8 cellular contexts compared by ENCODE assay signal in genomic region chr19:33521480-33522370, GRCh38. TPM values are rescaled to one million over a fixed set of nuclear protein-coding genes. Genes with fewer than 3 reads are reported as not detected.
A peak's percentile ranks its signal among the peaks of the same experiment; 100 is the strongest.
DNase-seq lines count a peak whose midpoint lies in the region; ATAC-seq and TF ChIP-seq lines count a peak whose summit lies in the region.

PEPD (minus strand) TSS chr19:33521791; CDS start chr19:33521760, 31 bp downstream.

- H3K79me1 ChIP-seq in trophoblast cell (ENCODE audit: low read length) = peaks cover 3% of the 10 kb centered on the region

- no peak within 1 kb of the TSS for H2BK5ac ChIP-seq in trophoblast cell (ENCODE audit: low read depth, low read length, poor library complexity)

- H3K23ac ChIP-seq in trophoblast cell (ENCODE audit: low read length) = peak within 1 kb of the TSS; percentile 29

- H3K4me1 ChIP-seq in cardiac muscle cell (ENCODE audit: low read depth) = no peaks in the 10 kb centered on the region
- H3K4me1 ChIP-seq in trophoblast cell (ENCODE audit: control insufficient read depth in 1 of 2, insufficient read depth in 2 of 2, low read length in 2 of 2) = peaks cover 5% of the 10 kb centered on the region in 2 experiments
- peaks cover 0 to 23% (median 17%) of the 10 kb centered on the region in 4 donors for H3K4me1 ChIP-seq in tibial nerve

- peak in 1 of 2 donors; percentile 60 for TF ChIP-seq POLR2A in tibial nerve (IDR thresholded peaks at IDR 0.05)

- H3K36me3 ChIP-seq in GM06990 (ENCODE audit: control insufficient read depth, insufficient read depth, low read length) (no peaks in the 10 kb centered on the region), cardiac muscle cell (no peaks in the 10 kb centered on the region), trophoblast cell (ENCODE audit: control insufficient read depth in 1 of 2, insufficient read depth in 2 of 2, low read length in 2 of 2) (no peaks in the 10 kb centered on the region), tibial nerve (peaks cover 0 to 11% (median 0%) of the 10 kb centered on the region in 3 donors)

- no peak within 1 kb of the TSS for H2AK5ac ChIP-seq in trophoblast cell (ENCODE audit: low read length)

- H2BK120ac ChIP-seq in trophoblast cell (ENCODE audit: insufficient read depth, low read length, poor library complexity) = peak within 1 kb of the TSS; percentile 1

- DNase-seq in GM06990 (ENCODE audit: extremely low read depth, insufficient read length) (peak; percentile 87), NCI-H1105 (lab: John Stamatoyannopoulos, UW) (peak; percentile 90), SW 1271 (lab: John Stamatoyannopoulos, UW) (peak; percentile 49 to 76), cardiac muscle cell (ENCODE audit: low read depth in 1 of 2, low spot score in 1 of 2) (peak; percentile 93 to 95), trophoblast cell (peak; percentile 69 to 79), tibial nerve (ENCODE audit: low spot score in 2 of 2) (peak; percentile 87 to 89)
- DNase-seq in activated naive CD8-positive, alpha-beta T cell treated with anti-CD3 and anti-CD28 coated beads, Interleukin-2, amount 50 U/mL, for 16 hours (ENCODE audit: low read depth, low spot score) = peak; percentile 73

- H3K9me3 ChIP-seq in cardiac muscle cell (ENCODE audit: low read depth) (no peaks in the 10 kb centered on the region), trophoblast cell (ENCODE audit: insufficient read depth, low read depth, low read length) (peaks cover 4% of the 10 kb centered on the region), tibial nerve (no peaks in the 10 kb centered on the region)

- peak within 1 kb of the TSS; percentile 70 for H3K18ac ChIP-seq in trophoblast cell (ENCODE audit: low read length)

- no peak for TF ChIP-seq CTCF in GM06990 (IDR thresholded peaks at IDR 0.05; ENCODE audit: insufficient read depth, low read length, poor library complexity, severe bottlenecking)
- TF ChIP-seq CTCF in cardiac muscle cell (IDR thresholded peaks at IDR 0.05; ENCODE audit: low read depth, low read length) = no peak
- TF ChIP-seq CTCF in tibial nerve (IDR thresholded peaks at IDR 0.05) = peak in 2 of 5 experiments; percentile 13 to 18

- no peak within 1 kb of the TSS for H4K91ac ChIP-seq in trophoblast cell (ENCODE audit: low read depth, low read length)

- WGBS in trophoblast cell (ENCODE audit: extremely low coverage, insufficient coverage, insufficient read length) = no CpG with 5 or more reads among the region's 69 CpGs
- WGBS in tibial nerve, 2 donors = 4 to 5% methylated on average over 25 to 51 of the region's 69 CpGs

- H3K27ac ChIP-seq in cardiac muscle cell = no peak within 1 kb of the TSS
- H3K27ac ChIP-seq in trophoblast cell (ENCODE audit: low read depth, low read length) = no peak within 1 kb of the TSS
- H3K27ac ChIP-seq in tibial nerve = peak within 1 kb of the TSS; percentile 53 to 80 (median 65)

- H2AFZ ChIP-seq in trophoblast cell (ENCODE audit: insufficient read depth, low read length, poor library complexity) = peak within 1 kb of the TSS; percentile 75

- no peaks in the 10 kb centered on the region for H3K27me3 ChIP-seq in GM06990 (replicated peaks; ENCODE audit: control insufficient read depth, insufficient read depth, low read length)
- H3K27me3 ChIP-seq in cardiac muscle cell = no peaks in the 10 kb centered on the region
- no peaks in the 10 kb centered on the region for H3K27me3 ChIP-seq in trophoblast cell (ENCODE audit: insufficient read depth, low read length)
- H3K27me3 ChIP-seq in tibial nerve = no peaks in the 10 kb centered on the region

- TF ChIP-seq EP300 in tibial nerve (IDR thresholded peaks at IDR 0.05) = peak; percentile 43 to 90

- H3K4ac ChIP-seq in trophoblast cell (ENCODE audit: low read depth, low read length) = no peak within 1 kb of the TSS

- H4K8ac ChIP-seq in trophoblast cell (ENCODE audit: low read depth, low read length) = peak within 1 kb of the TSS; percentile 91

- H3K4me3 ChIP-seq in GM06990 (replicated peaks; ENCODE audit: low read depth, low read length) (peak within 1 kb of the TSS; percentile 89), cardiac muscle cell (peak within 1 kb of the TSS; percentile 90), trophoblast cell (ENCODE audit: low read depth, low read length) (peak within 1 kb of the TSS; percentile 98), tibial nerve (peak within 1 kb of the TSS; percentile 64 to 98 (median 96))

- H3K79me2 ChIP-seq in trophoblast cell (ENCODE audit: control insufficient read depth, insufficient read depth, low read length, poor library complexity) = no peaks in the 10 kb centered on the region

- H3K14ac ChIP-seq in trophoblast cell (ENCODE audit: low read length) = peak within 1 kb of the TSS; percentile 6

- no peak within 1 kb of the TSS for H4K12ac ChIP-seq in trophoblast cell (ENCODE audit: low read depth, low read length)

- ATAC-seq in HG02571 (IDR thresholded peaks at IDR 0.05; ENCODE audit: unreplicated experiment) = peak; percentile 86

- peak within 1 kb of the TSS; percentile 88 for H3K4me2 ChIP-seq in trophoblast cell (ENCODE audit: low read length)

- H2BK12ac ChIP-seq in trophoblast cell (ENCODE audit: low read length) = no peak within 1 kb of the TSS

- H3K9ac ChIP-seq in trophoblast cell (ENCODE audit: low read length) = peak within 1 kb of the TSS; percentile 92

RNA-seq across cellular contexts. Expression of gene PEPD, which starts in this region (rescaled TPM):
- total RNA-seq in cardiac muscle cell (40.3 and 66.9 TPM in 2 replicates), tibial nerve (100 to 1,000 TPM in 1 of 4 donors, 10 to 100 TPM in 3; 79.8 to 122 (median 94.8) TPM)
- polyA plus RNA-seq in cardiac muscle cell = 46.6 and 80.6 TPM in 2 replicates
- polyA plus RNA-seq in trophoblast cell (2013) = 37.8 and 39.4 TPM in 2 replicates

Comparison
In these comparisons a context has a peak if more than half of its experiments do, and no peak if none do; other contexts are left out.
1. H3K27ac ChIP-seq: peak in tibial nerve (4 of 4); none in cardiac muscle cell (single experiment) and trophoblast cell (single experiment).
2. Peak in every context shown above with its lines, with median percentiles within 50 percentile points of each other: DNase-seq and H3K4me3 ChIP-seq.